ENCODE assay signal across 27 cellular contexts in genomic region chr13:22933571-22934181, GRCh38.
"Had no signal": no experiment of that assay in that cellular context is flagged by ENCODE, and none has a peak within 500 bp of the region (broad histone marks: within the 10 kb centered on the region; RNA-seq: fewer than 3 reads in every experiment).

No MANE protein-coding gene starts in this region.

- FAIRE-seq: astrocyte, TTC549 had no signal

- H3K4me1 ChIP-seq: adrenal gland, body of pancreas, breast epithelium, Peyer's patch, SJSA1 had no signal

- ATAC-seq: activated CD8-positive, alpha-beta T cell treated with anti-CD3 and anti-CD28 coated beads, Interleukin-2, amount 10 ng/mL, durations not matched to agents 7 days and 5 days; body of pancreas; PC-3 had no signal

- H3K9me3 ChIP-seq: adrenal gland, body of pancreas, breast epithelium, Peyer's patch, SJSA1, SK-N-SH had no signal

- H3K36me3 ChIP-seq: adrenal gland, breast epithelium, Peyer's patch, SJSA1 had no signal

- H3K4me3 ChIP-seq: adrenal gland, body of pancreas, breast epithelium, Peyer's patch, SJSA1 had no signal

- H3K4me2 ChIP-seq: SK-N-SH had no signal

- DNase-seq: activated CD4-positive, alpha-beta T cell treated with anti-CD3 and anti-CD28 coated beads, Interleukin-2, amount 10 ng/mL, durations not matched to agents 24 days and 14 days; activated CD4-positive, alpha-beta T cell treated with anti-CD3 and anti-CD28 coated beads, Interleukin-2, amount 50 U/mL, for 48 hours; activated CD8-positive, alpha-beta T cell treated with anti-CD3 and anti-CD28 coated beads, Interleukin-2, amount 10 ng/mL, durations not matched to agents 7 days and 5 days; activated gamma-delta T cell; activated naive CD4-positive, alpha-beta T cell treated with Interleukin-2 at 50 U/mL for 16 hours; activated T-cell treated with anti-CD3 and anti-CD28 coated beads, Interleukin-2, amount 50 U/mL, for 24 hours; adrenal gland; body of pancreas; caudate nucleus; cerebellar nuclear complex; NCI-H1105; NCI-H1417 treated with DMSO at 0.1 percent for 48 hours; NCI-H187 treated with DMSO at 0.1 percent for 48 hours; NCI-H2081; NCI-H510A; NCI-H526; NCI-H748 treated with DMSO at 0.1 percent for 48 hours; NK-92 treated with Interleukin-12 subunit alpha and Interleukin-12 subunit beta, amount 100 ng/mL, for 24 hours; PC-3; Peyer's patch; RPMI8226; SHP77 treated with DMSO at 0.1 percent for 48 hours; SK-N-SH had no signal

- H3K27ac ChIP-seq: adrenal gland, body of pancreas, breast epithelium, Peyer's patch, SJSA1 had no signal

- H3K27me3 ChIP-seq: adrenal gland, body of pancreas, breast epithelium, Peyer's patch, SJSA1 had no signal

- H3K9ac ChIP-seq: SK-N-SH had no signal
